ENCODE assay signal across 10 cellular contexts in genomic region chr18:46152436-46152807, GRCh38. TPM values are rescaled to one million over a fixed set of nuclear protein-coding genes. Genes with fewer than 3 reads are reported as not detected.
A peak's percentile ranks its signal among the peaks of the same experiment; 100 is the strongest.
DNase-seq lines count a peak whose midpoint lies in the region; ATAC-seq and TF ChIP-seq lines count a peak whose summit lies in the region.
"Had no signal": no experiment of that assay in that cellular context is flagged by ENCODE, and none has a peak within 500 bp of the region (broad histone marks: within the 10 kb centered on the region; RNA-seq: fewer than 3 reads in every experiment).

No MANE protein-coding gene starts in this region.

- H3K4me1 ChIP-seq in gastrocnemius medialis: peaks cover 27 to 30% of the 10 kb centered on the region in 2 donors

- peak overlapping the region; percentile 34 to 45 (median 40) for H3K4me3 ChIP-seq in gastrocnemius medialis
- H3K4me3 ChIP-seq: lung had no signal

- in situ Hi-C loops in gastrocnemius medialis (cut with MboI; ENCODE audit: low sequenced_read_pairs in 4 of 4): loop anchor here in 1 of 4 donors (25.0 kb wide), 1 partner anchor 360 kb away; no protein-coding TSS in a partner anchor

- DNase-seq in DMS153 (lab: John Stamatoyannopoulos, UW) (peak; percentile 23), DMS153 treated with DMSO at 0.1 percent for 48 hours (lab: John Stamatoyannopoulos, UW; ENCODE audit: unreplicated experiment) (no peak), RKO (ENCODE audit: low spot score) (peak; percentile 82), fibroblast of gingiva (ENCODE audit: low read depth) (peak; percentile 74), gastrocnemius medialis (peak; percentile 94 to 97), foreskin melanocyte (no peak)

- H3K27me3 ChIP-seq in gastrocnemius medialis: no peaks in the 10 kb centered on the region

- H3K9me3 ChIP-seq in gastrocnemius medialis: no peaks in the 10 kb centered on the region

- ATAC-seq in gastrocnemius medialis (peak; percentile 84 to 87), GM18519 (IDR thresholded peaks at IDR 0.05; ENCODE audit: low FRiP score, unreplicated experiment) (no peak), GM21723 (IDR thresholded peaks at IDR 0.05; ENCODE audit: unreplicated experiment) (no peak)

- peak overlapping the region; percentile 92 to 98 (median 98) for H3K27ac ChIP-seq in gastrocnemius medialis
- H3K27ac ChIP-seq: 22Rv1 had no signal

- H3K36me3 ChIP-seq in gastrocnemius medialis: no peaks in the 10 kb centered on the region

- no peak for TF ChIP-seq CTCF in gastrocnemius medialis (IDR thresholded peaks at IDR 0.05 in 4 of 5, conservative IDR thresholded peaks at IDR 0.05 in 1 of 5)

- peak in 1 of 2 donors; percentile 37 for TF ChIP-seq POLR2A in gastrocnemius medialis (IDR thresholded peaks at IDR 0.05)

- intact Hi-C loops in gastrocnemius medialis (cut with DNase I; ENCODE audit: low total_unique reads): loop anchor here (1.0 to 10.0 kb wide), 5 partner anchors 18 to 602 kb away; partner anchors contain the start of gene ST8SIA5

RNA-seq across cellular contexts. Expression of gene HAUS1, which starts 48.2 kb away (rescaled TPM):
- total RNA-seq in gastrocnemius medialis: 10 to 100 TPM in 3 of 4 donors, 1 to 10 TPM in 1; 8.1 to 20.6 (median 13.3) TPM

RNA-seq across cellular contexts. Expression of gene ATP5F1A, which starts 54.3 kb away (rescaled TPM):
- total RNA-seq in gastrocnemius medialis: 1,000 to 10,000 TPM in 1 of 4 donors, 100 to 1,000 TPM in 3; 845 to 1,536 (median 877) TPM

Comparison
In these comparisons a context has a peak if more than half of its experiments do, and no peak if none do; other contexts are left out.
1. DNase-seq: peak in DMS153 (single experiment), RKO (single experiment), fibroblast of gingiva (single experiment) and gastrocnemius medialis (2 of 2); none in DMS153 treated with DMSO at 0.1 percent for 48 hours (single experiment) and foreskin melanocyte (single experiment).
2. ATAC-seq: peak in gastrocnemius medialis (2 of 2); none in GM18519 (single experiment) and GM21723 (single experiment).